In the genomic region with DNA sequence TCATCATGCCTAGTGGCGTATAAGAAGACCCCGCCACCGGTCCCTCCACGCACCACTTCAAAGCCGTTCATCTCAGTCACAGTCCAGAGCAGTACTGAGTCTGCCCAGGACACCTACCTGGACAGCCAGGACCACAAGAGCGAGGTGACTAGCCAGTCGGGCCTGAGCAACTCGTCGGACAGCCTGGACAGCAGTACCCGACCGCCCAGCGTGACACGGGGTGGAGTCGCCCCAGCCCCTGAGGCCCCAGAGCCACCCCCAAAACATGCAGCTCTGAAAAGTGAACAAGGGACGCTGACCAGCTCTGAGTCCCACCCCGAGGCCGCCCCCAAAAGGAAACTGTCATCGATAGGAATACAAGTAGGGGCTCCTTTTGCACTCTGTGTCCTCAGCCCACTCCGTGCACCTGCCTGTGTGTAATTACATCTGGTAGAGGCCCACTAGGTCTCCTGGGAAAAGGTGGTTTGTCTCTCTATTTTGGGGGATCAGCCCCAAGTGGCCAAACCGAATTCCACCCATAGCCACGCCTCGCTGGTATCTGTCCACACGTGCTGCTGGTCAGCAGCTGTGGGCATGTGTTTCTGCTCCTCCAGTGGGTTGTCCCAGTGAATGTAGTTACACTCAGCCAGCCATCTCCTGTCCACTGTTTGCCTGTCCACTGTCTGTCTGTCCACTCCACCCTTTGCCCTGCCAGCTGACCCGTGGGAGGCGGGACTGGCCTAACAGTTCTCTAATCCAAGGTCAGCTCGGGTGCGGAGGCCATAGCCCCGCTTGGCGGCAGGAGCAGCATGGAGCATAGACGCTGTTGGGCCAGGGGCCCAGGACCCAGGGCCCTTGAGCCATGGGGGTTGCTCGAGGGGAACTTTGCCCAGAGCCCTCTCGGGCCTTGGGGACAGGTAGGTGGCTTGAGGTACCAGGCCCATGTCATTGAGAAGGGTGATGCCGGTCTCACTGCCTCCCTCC, we compare ENCODE assay signal across 1 cellular context.
TF ChIP-seq lines count a peak whose summit lies in the region.

No MANE protein-coding gene starts in this region.

TF ChIP-seq in HepG2, 621 proteins besides CTCF, POLR2A, EP300 and RAD21 (continued from another document and continues in another):
- TF ChIP-seq, protein P1, sequence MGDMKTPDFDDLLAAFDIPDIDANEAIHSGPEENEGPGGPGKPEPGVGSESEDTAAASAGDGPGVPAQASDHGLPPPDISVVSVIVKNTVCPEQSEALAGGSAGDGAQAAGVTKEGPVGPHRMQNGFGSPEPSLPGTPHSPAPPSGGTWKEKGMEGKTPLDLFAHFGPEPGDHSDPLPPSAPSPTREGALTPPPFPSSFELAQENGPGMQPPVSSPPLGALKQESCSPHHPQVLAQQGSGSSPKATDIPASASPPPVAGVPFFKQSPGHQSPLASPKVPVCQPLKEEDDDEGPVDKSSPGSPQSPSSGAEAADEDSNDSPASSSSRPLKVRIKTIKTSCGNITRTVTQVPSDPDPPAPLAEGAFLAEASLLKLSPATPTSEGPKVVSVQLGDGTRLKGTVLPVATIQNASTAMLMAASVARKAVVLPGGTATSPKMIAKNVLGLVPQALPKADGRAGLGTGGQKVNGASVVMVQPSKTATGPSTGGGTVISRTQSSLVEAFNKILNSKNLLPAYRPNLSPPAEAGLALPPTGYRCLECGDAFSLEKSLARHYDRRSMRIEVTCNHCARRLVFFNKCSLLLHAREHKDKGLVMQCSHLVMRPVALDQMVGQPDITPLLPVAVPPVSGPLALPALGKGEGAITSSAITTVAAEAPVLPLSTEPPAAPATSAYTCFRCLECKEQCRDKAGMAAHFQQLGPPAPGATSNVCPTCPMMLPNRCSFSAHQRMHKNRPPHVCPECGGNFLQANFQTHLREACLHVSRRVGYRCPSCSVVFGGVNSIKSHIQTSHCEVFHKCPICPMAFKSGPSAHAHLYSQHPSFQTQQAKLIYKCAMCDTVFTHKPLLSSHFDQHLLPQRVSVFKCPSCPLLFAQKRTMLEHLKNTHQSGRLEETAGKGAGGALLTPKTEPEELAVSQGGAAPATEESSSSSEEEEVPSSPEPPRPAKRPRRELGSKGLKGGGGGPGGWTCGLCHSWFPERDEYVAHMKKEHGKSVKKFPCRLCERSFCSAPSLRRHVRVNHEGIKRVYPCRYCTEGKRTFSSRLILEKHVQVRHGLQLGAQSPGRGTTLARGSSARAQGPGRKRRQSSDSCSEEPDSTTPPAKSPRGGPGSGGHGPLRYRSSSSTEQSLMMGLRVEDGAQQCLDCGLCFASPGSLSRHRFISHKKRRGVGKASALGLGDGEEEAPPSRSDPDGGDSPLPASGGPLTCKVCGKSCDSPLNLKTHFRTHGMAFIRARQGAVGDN (CRISPR knock-in tag; IDR thresholded peaks at IDR 0.05) = peak; percentile 61; the same call in 1 of the 2 replicates
- TF ChIP-seq ZNF44 (CRISPR knock-in tag; IDR thresholded peaks at IDR 0.05) (no peak), ZNF572 (CRISPR knock-in tag; IDR thresholded peaks at IDR 0.05) (no peak), ZNF761 (CRISPR knock-in tag; conservative IDR thresholded peaks at IDR 0.05) (no peak), ZUFSP (CRISPR knock-in tag; IDR thresholded peaks at IDR 0.05; ENCODE audit: borderline replicate concordance) (no peak), HOXA5 (CRISPR knock-in tag; IDR thresholded peaks at IDR 0.05) (no peak), ZNF430 (CRISPR knock-in tag; IDR thresholded peaks at IDR 0.05) (0 out of 2 replicates have a peak, but pooled peaks have one; percentile 35), KDM2A (CRISPR knock-in tag; IDR thresholded peaks at IDR 0.05; ENCODE audit: borderline replicate concordance, low read depth) (no peak), SMAD1 (CRISPR knock-in tag; IDR thresholded peaks at IDR 0.05; ENCODE audit: borderline replicate concordance, low read depth) (no peak), NR3C1 (CRISPR knock-in tag; IDR thresholded peaks at IDR 0.05) (no peak), ZNF329 (CRISPR knock-in tag; IDR thresholded peaks at IDR 0.05; ENCODE audit: low read depth) (no peak), SP5 (CRISPR knock-in tag; IDR thresholded peaks at IDR 0.05; ENCODE audit: borderline replicate concordance, low read depth) (no peak), ZNF350 (CRISPR knock-in tag; IDR thresholded peaks at IDR 0.05; ENCODE audit: borderline replicate concordance, low read depth) (no peak), TAF15 (IDR thresholded peaks at IDR 0.05; ENCODE audit: low read depth, low read length, poor library complexity, severe bottlenecking) (no peak), RXRB (CRISPR knock-in tag; IDR thresholded peaks at IDR 0.05; ENCODE audit: borderline replicate concordance) (no peak), EED (CRISPR knock-in tag; IDR thresholded peaks at IDR 0.05) (0 out of 2 replicates have a peak, but pooled peaks have one; percentile 26), ZNF629 (CRISPR knock-in tag; conservative IDR thresholded peaks at IDR 0.05) (no peak), ZNF704 (CRISPR knock-in tag; IDR thresholded peaks at IDR 0.05; ENCODE audit: borderline replicate concordance) (no peak), HNRNPH1 (optimal IDR thresholded peaks at IDR 0.05; ENCODE audit: low read depth, low read length) (no peak), TOPORS (CRISPR knock-in tag; IDR thresholded peaks at IDR 0.05) (peak; percentile 38; the same call in 1 of the 2 replicates), NR2F1 (CRISPR knock-in tag; IDR thresholded peaks at IDR 0.05) (no peak), ZNF546 (CRISPR knock-in tag; conservative IDR thresholded peaks at IDR 0.05) (no peak), RNF219 (CRISPR knock-in tag; IDR thresholded peaks at IDR 0.05) (no peak), FOSL1 (CRISPR knock-in tag; IDR thresholded peaks at IDR 0.05; ENCODE audit: borderline replicate concordance) (no peak)
- TF ChIP-seq, protein P2, sequence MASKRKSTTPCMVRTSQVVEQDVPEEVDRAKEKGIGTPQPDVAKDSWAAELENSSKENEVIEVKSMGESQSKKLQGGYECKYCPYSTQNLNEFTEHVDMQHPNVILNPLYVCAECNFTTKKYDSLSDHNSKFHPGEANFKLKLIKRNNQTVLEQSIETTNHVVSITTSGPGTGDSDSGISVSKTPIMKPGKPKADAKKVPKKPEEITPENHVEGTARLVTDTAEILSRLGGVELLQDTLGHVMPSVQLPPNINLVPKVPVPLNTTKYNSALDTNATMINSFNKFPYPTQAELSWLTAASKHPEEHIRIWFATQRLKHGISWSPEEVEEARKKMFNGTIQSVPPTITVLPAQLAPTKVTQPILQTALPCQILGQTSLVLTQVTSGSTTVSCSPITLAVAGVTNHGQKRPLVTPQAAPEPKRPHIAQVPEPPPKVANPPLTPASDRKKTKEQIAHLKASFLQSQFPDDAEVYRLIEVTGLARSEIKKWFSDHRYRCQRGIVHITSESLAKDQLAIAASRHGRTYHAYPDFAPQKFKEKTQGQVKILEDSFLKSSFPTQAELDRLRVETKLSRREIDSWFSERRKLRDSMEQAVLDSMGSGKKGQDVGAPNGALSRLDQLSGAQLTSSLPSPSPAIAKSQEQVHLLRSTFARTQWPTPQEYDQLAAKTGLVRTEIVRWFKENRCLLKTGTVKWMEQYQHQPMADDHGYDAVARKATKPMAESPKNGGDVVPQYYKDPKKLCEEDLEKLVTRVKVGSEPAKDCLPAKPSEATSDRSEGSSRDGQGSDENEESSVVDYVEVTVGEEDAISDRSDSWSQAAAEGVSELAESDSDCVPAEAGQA (IDR thresholded peaks at IDR 0.05; ENCODE audit: low read depth) = no peak
- TF ChIP-seq, protein P2 (CRISPR knock-in tag; IDR thresholded peaks at IDR 0.05; ENCODE audit: borderline replicate concordance) = no peak
- TF ChIP-seq, protein P3, sequence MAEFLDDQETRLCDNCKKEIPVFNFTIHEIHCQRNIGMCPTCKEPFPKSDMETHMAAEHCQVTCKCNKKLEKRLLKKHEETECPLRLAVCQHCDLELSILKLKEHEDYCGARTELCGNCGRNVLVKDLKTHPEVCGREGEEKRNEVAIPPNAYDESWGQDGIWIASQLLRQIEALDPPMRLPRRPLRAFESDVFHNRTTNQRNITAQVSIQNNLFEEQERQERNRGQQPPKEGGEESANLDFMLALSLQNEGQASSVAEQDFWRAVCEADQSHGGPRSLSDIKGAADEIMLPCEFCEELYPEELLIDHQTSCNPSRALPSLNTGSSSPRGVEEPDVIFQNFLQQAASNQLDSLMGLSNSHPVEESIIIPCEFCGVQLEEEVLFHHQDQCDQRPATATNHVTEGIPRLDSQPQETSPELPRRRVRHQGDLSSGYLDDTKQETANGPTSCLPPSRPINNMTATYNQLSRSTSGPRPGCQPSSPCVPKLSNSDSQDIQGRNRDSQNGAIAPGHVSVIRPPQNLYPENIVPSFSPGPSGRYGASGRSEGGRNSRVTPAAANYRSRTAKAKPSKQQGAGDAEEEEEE (CRISPR knock-in tag; IDR thresholded peaks at IDR 0.05; ENCODE audit: borderline replicate concordance) = no peak
- TF ChIP-seq, protein P4, sequence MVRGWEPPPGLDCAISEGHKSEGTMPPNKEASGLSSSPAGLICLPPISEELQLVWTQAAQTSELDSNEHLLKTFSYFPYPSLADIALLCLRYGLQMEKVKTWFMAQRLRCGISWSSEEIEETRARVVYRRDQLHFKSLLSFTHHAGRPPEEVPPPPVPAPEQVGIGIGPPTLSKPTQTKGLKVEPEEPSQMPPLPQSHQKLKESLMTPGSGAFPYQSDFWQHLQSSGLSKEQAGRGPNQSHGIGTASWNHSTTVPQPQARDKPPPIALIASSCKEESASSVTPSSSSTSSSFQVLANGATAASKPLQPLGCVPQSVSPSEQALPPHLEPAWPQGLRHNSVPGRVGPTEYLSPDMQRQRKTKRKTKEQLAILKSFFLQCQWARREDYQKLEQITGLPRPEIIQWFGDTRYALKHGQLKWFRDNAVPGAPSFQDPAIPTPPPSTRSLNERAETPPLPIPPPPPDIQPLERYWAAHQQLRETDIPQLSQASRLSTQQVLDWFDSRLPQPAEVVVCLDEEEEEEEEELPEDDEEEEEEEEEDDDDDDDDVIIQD (CRISPR knock-in tag; IDR thresholded peaks at IDR 0.05; ENCODE audit: low read depth) = no peak
